In genomic region chr6:113776998-113777397, GRCh38 we compare ENCODE assay signal across 18 cellular contexts.
DNase-seq lines count a peak whose midpoint lies in the region; ATAC-seq and TF ChIP-seq lines count a peak whose summit lies in the region.
"Had no signal": no experiment of that assay in that cellular context is flagged by ENCODE, and none has a peak within 500 bp of the region (broad histone marks: within the 10 kb centered on the region; RNA-seq: fewer than 3 reads in every experiment).

No MANE protein-coding gene starts in this region.

- TF ChIP-seq CTCF in retinal pigment epithelial cell (conservative IDR thresholded peaks at IDR 0.05; ENCODE audit: low read depth, low read length): no peak

- no peak for ATAC-seq in GM21390 (IDR thresholded peaks at IDR 0.05; ENCODE audit: unreplicated experiment)
- ATAC-seq: natural killer cell, T-helper 17 cell had no signal

- DNase-seq in DMS79 treated with DMSO at 0.1 percent for 48 hours (lab: John Stamatoyannopoulos, UW) (peak; percentile 16), DMS79 (lab: John Stamatoyannopoulos, UW) (no peak), astrocyte of the hippocampus (ENCODE audit: low read depth, low spot score) (peak; percentile 28), iPS-NIHi11 (ENCODE audit: low spot score) (peak; percentile 48), retinal pigment epithelial cell (ENCODE audit: low read depth) (peak; percentile 5), retina (no peak)
- DNase-seq in stimulated activated CD4-positive, alpha-beta T cell treated with anti-CD3 and anti-CD28 coated beads, Interleukin-12 subunit alpha, Interleukin-12 subunit beta, amount 100 ng/mL, for 4 hours: no peak
- DNase-seq: activated CD4-positive, alpha-beta T cell treated with anti-CD3 and anti-CD28 coated beads, Interleukin-2, amount 50 U/mL, for 1 hour; activated CD8-positive, alpha-beta memory T cell treated with anti-CD3 and anti-CD28 coated beads, Interleukin-2, amount 50 U/mL, for 48 hours; activated naive CD8-positive, alpha-beta T cell treated with anti-CD3 and anti-CD28 coated beads, Interleukin-2, amount 10 ng/mL, durations not matched to agents 7 days and 5 days; MV-4-11; natural killer cell; NCI-H1694 treated with DMSO at 0.1 percent for 48 hours; NCI-H446; spleen; stimulated activated CD4-positive, alpha-beta T cell treated with anti-CD3 and anti-CD28 coated beads, Interleukin-4, amount 100 ng/mL, for 4 hours; T-helper 17 cell had no signal

- H3K4me3 ChIP-seq in retinal pigment epithelial cell (ENCODE audit: low read length): no peak overlapping the region
- H3K4me3 ChIP-seq: spleen had no signal

Comparison
In these comparisons a context has a peak if more than half of its experiments do, and no peak if none do; other contexts are left out.
1. DNase-seq: peak in DMS79 treated with DMSO at 0.1 percent for 48 hours (single experiment), astrocyte of the hippocampus (single experiment), iPS-NIHi11 (single experiment) and retinal pigment epithelial cell (single experiment); none in DMS79 (single experiment), retina (single experiment) and stimulated activated CD4-positive, alpha-beta T cell treated with anti-CD3 and anti-CD28 coated beads, Interleukin-12 subunit alpha, Interleukin-12 subunit beta, amount 100 ng/mL, for 4 hours (single experiment).